ENCODE assay signal across 2 cellular contexts in the genomic region with DNA sequence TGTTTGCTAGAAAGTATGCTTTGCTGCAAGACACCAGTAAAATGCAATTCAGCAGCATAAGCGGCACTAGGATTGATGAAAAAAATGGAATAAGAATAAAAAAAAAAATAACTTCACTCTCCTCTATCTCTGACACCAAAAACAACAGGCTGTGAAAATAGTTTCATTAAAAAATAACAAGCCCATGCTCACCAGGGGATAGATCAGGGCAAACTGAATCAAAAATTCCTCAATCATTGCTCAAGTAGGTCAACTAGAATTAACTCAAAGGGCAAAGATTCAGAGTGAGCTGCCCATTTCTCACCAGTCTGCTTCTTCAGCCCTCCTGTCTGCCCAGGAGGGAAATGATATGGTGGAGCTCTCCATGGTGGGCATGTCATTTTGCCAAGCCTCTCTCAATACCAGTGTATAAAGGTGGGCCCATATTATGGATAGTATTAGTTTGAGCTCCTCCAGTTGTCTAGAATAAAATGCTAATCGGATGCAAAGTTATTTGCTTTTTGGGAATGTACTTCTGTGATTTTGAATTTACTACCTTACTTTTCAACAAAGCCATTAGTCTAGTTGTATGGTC.
TF ChIP-seq lines count a peak whose summit lies in the region.

No MANE protein-coding gene starts in this region.

TF ChIP-seq in GM23338, 12 proteins besides CTCF, POLR2A, EP300 and RAD21 (continued from another document):
- TF ChIP-seq, protein P1, sequence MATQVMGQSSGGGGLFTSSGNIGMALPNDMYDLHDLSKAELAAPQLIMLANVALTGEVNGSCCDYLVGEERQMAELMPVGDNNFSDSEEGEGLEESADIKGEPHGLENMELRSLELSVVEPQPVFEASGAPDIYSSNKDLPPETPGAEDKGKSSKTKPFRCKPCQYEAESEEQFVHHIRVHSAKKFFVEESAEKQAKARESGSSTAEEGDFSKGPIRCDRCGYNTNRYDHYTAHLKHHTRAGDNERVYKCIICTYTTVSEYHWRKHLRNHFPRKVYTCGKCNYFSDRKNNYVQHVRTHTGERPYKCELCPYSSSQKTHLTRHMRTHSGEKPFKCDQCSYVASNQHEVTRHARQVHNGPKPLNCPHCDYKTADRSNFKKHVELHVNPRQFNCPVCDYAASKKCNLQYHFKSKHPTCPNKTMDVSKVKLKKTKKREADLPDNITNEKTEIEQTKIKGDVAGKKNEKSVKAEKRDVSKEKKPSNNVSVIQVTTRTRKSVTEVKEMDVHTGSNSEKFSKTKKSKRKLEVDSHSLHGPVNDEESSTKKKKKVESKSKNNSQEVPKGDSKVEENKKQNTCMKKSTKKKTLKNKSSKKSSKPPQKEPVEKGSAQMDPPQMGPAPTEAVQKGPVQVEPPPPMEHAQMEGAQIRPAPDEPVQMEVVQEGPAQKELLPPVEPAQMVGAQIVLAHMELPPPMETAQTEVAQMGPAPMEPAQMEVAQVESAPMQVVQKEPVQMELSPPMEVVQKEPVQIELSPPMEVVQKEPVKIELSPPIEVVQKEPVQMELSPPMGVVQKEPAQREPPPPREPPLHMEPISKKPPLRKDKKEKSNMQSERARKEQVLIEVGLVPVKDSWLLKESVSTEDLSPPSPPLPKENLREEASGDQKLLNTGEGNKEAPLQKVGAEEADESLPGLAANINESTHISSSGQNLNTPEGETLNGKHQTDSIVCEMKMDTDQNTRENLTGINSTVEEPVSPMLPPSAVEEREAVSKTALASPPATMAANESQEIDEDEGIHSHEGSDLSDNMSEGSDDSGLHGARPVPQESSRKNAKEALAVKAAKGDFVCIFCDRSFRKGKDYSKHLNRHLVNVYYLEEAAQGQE (IDR thresholded peaks at IDR 0.05; ENCODE audit: unreplicated experiment): peak; percentile 59
- TF ChIP-seq, protein P2, sequence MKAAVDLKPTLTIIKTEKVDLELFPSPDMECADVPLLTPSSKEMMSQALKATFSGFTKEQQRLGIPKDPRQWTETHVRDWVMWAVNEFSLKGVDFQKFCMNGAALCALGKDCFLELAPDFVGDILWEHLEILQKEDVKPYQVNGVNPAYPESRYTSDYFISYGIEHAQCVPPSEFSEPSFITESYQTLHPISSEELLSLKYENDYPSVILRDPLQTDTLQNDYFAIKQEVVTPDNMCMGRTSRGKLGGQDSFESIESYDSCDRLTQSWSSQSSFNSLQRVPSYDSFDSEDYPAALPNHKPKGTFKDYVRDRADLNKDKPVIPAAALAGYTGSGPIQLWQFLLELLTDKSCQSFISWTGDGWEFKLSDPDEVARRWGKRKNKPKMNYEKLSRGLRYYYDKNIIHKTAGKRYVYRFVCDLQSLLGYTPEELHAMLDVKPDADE (IDR thresholded peaks at IDR 0.05): no peak
- TF ChIP-seq NANOG (IDR thresholded peaks at IDR 0.05; ENCODE audit: borderline replicate concordance): no peak
- TF ChIP-seq, protein P3, sequence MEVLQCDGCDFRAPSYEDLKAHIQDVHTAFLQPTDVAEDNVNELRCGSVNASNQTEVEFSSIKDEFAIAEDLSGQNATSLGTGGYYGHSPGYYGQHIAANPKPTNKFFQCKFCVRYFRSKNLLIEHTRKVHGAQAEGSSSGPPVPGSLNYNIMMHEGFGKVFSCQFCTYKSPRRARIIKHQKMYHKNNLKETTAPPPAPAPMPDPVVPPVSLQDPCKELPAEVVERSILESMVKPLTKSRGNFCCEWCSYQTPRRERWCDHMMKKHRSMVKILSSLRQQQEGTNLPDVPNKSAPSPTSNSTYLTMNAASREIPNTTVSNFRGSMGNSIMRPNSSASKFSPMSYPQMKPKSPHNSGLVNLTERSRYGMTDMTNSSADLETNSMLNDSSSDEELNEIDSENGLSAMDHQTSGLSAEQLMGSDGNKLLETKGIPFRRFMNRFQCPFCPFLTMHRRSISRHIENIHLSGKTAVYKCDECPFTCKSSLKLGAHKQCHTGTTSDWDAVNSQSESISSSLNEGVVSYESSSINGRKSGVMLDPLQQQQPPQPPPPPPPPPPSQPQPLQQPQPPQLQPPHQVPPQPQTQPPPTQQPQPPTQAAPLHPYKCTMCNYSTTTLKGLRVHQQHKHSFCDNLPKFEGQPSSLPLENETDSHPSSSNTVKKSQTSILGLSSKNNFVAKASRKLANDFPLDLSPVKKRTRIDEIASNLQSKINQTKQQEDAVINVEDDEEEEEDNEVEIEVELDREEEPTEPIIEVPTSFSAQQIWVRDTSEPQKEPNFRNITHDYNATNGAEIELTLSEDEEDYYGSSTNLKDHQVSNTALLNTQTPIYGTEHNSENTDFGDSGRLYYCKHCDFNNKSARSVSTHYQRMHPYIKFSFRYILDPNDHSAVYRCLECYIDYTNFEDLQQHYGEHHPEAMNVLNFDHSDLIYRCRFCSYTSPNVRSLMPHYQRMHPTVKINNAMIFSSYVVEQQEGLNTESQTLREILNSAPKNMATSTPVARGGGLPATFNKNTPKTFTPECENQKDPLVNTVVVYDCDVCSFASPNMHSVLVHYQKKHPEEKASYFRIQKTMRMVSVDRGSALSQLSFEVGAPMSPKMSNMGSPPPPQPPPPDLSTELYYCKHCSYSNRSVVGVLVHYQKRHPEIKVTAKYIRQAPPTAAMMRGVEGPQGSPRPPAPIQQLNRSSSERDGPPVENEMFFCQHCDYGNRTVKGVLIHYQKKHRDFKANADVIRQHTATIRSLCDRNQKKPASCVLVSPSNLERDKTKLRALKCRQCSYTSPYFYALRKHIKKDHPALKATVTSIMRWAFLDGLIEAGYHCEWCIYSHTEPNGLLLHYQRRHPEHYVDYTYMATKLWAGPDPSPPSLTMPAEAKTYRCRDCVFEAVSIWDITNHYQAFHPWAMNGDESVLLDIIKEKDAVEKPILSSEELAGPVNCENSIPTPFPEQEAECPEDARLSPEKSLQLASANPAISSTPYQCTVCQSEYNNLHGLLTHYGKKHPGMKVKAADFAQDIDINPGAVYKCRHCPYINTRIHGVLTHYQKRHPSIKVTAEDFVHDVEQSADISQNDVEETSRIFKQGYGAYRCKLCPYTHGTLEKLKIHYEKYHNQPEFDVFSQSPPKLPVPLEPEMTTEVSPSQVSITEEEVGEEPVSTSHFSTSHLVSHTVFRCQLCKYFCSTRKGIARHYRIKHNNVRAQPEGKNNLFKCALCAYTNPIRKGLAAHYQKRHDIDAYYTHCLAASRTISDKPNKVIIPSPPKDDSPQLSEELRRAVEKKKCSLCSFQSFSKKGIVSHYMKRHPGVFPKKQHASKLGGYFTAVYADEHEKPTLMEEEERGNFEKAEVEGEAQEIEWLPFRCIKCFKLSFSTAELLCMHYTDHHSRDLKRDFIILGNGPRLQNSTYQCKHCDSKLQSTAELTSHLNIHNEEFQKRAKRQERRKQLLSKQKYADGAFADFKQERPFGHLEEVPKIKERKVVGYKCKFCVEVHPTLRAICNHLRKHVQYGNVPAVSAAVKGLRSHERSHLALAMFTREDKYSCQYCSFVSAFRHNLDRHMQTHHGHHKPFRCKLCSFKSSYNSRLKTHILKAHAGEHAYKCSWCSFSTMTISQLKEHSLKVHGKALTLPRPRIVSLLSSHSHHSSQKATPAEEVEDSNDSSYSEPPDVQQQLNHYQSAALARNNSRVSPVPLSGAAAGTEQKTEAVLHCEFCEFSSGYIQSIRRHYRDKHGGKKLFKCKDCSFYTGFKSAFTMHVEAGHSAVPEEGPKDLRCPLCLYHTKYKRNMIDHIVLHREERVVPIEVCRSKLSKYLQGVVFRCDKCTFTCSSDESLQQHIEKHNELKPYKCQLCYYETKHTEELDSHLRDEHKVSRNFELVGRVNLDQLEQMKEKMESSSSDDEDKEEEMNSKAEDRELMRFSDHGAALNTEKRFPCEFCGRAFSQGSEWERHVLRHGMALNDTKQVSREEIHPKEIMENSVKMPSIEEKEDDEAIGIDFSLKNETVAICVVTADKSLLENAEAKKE (CRISPR knock-in tag; IDR thresholded peaks at IDR 0.05): no peak
TF ChIP-seq in GM23338: peak in this region for 1.

TF ChIP-seq in SK-N-SH treated with all-trans-retinoic acid at 6 μM for 48 hours, 23 proteins besides CTCF, POLR2A, EP300 and RAD21 (continued from another document):
- TF ChIP-seq, protein P4, sequence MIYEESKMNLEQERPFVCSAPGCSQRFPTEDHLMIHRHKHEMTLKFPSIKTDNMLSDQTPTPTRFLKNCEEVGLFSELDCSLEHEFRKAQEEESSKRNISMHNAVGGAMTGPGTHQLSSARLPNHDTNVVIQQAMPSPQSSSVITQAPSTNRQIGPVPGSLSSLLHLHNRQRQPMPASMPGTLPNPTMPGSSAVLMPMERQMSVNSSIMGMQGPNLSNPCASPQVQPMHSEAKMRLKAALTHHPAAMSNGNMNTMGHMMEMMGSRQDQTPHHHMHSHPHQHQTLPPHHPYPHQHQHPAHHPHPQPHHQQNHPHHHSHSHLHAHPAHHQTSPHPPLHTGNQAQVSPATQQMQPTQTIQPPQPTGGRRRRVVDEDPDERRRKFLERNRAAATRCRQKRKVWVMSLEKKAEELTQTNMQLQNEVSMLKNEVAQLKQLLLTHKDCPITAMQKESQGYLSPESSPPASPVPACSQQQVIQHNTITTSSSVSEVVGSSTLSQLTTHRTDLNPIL (CRISPR knock-in tag; IDR thresholded peaks at IDR 0.05; ENCODE audit: low read depth): no peak
- no peak for TF ChIP-seq ZC3H10 (CRISPR knock-in tag; IDR thresholded peaks at IDR 0.05)
